In genomic region chr7:102510575-102510974, GRCh38 we compare ENCODE assay signal across 10 cellular contexts. TPM values are rescaled to one million over a fixed set of nuclear protein-coding genes. Genes with fewer than 3 reads are reported as not detected.
"Had no signal": no experiment of that assay in that cellular context is flagged by ENCODE, and none has a peak within 500 bp of the region (broad histone marks: within the 10 kb centered on the region; RNA-seq: fewer than 3 reads in every experiment).

No MANE protein-coding gene starts in this region.

RNA-seq across cellular contexts. Expression of gene SPDYE2, which starts 40.5 kb away (rescaled TPM):
- total RNA-seq: activated naive CD8-positive, alpha-beta T cell treated with anti-CD3 and anti-CD28 coated beads for 36 hours; activated T-cell treated with anti-CD3 and anti-CD28 coated beads, Interleukin-2, amount 50 U/mL, for 4 hours; activated T-helper 1 cell treated with anti-CD3 and anti-CD28 coated beads, Interleukin-12 subunit alpha, Interleukin-12 subunit beta, Interleukin-2, Interleukin-4 antibody, amounts not matched to agents 30 ng/mL and 10 ng/mL and 1 ng/mL, durations not matched to agents 14 hours and 24 hours and 36 hours; ascending aorta; IMR-90; K562; M059J; PC-3; Peyer's patch; Right ventricle myocardium inferior had no signal
- polyA plus RNA-seq: IMR-90 had no signal
